ENCODE assay signal across 13 cellular contexts in the genomic region with DNA sequence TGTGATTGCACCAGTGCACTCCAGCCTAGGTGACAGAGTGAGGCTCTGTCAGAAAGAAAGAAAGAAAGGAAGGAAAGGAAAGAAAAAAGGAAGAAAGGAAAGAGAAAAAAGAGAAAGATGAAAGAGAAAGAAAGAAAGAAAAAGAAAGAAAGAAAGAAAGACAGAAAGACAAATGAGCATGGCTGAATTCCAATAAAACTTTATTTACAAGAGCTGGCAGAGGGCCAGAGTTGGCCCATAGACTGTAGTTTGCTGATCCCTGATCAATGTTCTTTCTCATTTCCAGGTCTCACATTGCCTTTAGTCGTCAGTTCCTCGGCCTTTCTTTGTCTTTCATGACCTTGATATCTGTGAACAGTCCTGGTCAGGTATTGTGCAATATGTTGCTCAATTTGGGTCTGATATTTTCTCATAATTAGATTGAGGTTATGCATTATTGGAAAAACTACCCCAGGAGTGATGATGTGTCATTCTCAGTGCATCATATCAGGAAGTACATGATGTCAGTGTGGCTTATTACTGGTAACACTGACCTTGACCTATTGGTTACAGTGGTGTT.
DNase-seq lines count a peak whose midpoint lies in the region; ATAC-seq and TF ChIP-seq lines count a peak whose summit lies in the region.
"Had no signal": no experiment of that assay in that cellular context is flagged by ENCODE, and none has a peak within 500 bp of the region (broad histone marks: within the 10 kb centered on the region; RNA-seq: fewer than 3 reads in every experiment).

No MANE protein-coding gene starts in this region.

- no peaks in the 10 kb centered on the region for H3K36me3 Mint-ChIP-seq in activated T-helper 2 cell treated with anti-CD3 and anti-CD28 coated beads, Interferon-gamma antibody, Interleukin-2, Interleukin-4, amounts not matched to agents 10 μg/mL and 5 μg/mL and 100 μg/mL, durations not matched to agents 14 hours and 24 hours and 36 hours (ENCODE audit: low read depth)
- H3K36me3 Mint-ChIP-seq: memory B cell had no signal

- H3K4me1 Mint-ChIP-seq in activated T-helper 2 cell treated with anti-CD3 and anti-CD28 coated beads, Interferon-gamma antibody, Interleukin-2, Interleukin-4, amounts not matched to agents 10 μg/mL and 5 μg/mL and 100 μg/mL, durations not matched to agents 14 hours and 24 hours and 36 hours (ENCODE audit: low read depth) = peaks cover 28% of the 10 kb centered on the region

- H3K9me3 Mint-ChIP-seq in activated T-helper 2 cell treated with anti-CD3 and anti-CD28 coated beads, Interferon-gamma antibody, Interleukin-2, Interleukin-4, amounts not matched to agents 10 μg/mL and 5 μg/mL and 100 μg/mL, durations not matched to agents 14 hours and 24 hours and 36 hours = no peaks in the 10 kb centered on the region
- H3K9me3 Mint-ChIP-seq: memory B cell; T-helper 2 cell treated with Interferon-gamma antibody and Interleukin-4, amounts not matched to agents 5 μg/mL and 100 μg/mL, for 36 hours had no signal

- ATAC-seq in HG03520 (IDR thresholded peaks at IDR 0.05; ENCODE audit: unreplicated experiment) = no peak

- peak overlapping the region; percentile 15 for H3K27ac Mint-ChIP-seq in activated T-helper 2 cell treated with anti-CD3 and anti-CD28 coated beads, Interferon-gamma antibody, Interleukin-2, Interleukin-4, amounts not matched to agents 10 μg/mL and 5 μg/mL and 100 μg/mL, durations not matched to agents 14 hours and 24 hours and 36 hours
- H3K27ac Mint-ChIP-seq: memory B cell; T-helper 2 cell treated with Interferon-gamma antibody and Interleukin-4, amounts not matched to agents 5 μg/mL and 100 μg/mL, for 36 hours had no signal

- no peak overlapping the region for H3K4me3 Mint-ChIP-seq in activated T-helper 2 cell treated with anti-CD3 and anti-CD28 coated beads, Interferon-gamma antibody, Interleukin-2, Interleukin-4, amounts not matched to agents 10 μg/mL and 5 μg/mL and 100 μg/mL, durations not matched to agents 14 hours and 24 hours and 36 hours (ENCODE audit: low read depth)
- H3K4me3 Mint-ChIP-seq: memory B cell; T-helper 2 cell treated with Interferon-gamma antibody and Interleukin-4, amounts not matched to agents 5 μg/mL and 100 μg/mL, for 36 hours had no signal

- DNase-seq in AG09309 (ENCODE audit: low read depth) (peak; percentile 47), HPDE6-E6E7 (ENCODE audit: extremely low spot score) (peak; percentile 32), kidney tubule cell (ENCODE audit: low spot score) (peak; percentile 60), NAMALWA (ENCODE audit: low spot score) (no peak), COLO829 (ENCODE audit: low spot score) (no peak)
- no peak for DNase-seq in activated T-helper 2 cell treated with anti-CD3 and anti-CD28 coated beads, Interferon-gamma antibody, Interleukin-2, Interleukin-4, amounts not matched to agents 10 μg/mL and 5 μg/mL and 100 μg/mL, durations not matched to agents 14 hours and 24 hours and 36 hours (ENCODE audit: low spot score)
- no peak for DNase-seq in stimulated activated CD4-positive, alpha-beta T cell treated with anti-CD3 and anti-CD28 coated beads, Interleukin-12 subunit alpha, Interleukin-12 subunit beta, amount 100 ng/mL, for 4 hours
- DNase-seq: C1 segment of cervical spinal cord, NCI-H1436 treated with DMSO at 0.1 percent for 48 hours had no signal

- intact Hi-C loops in activated T-helper 2 cell treated with anti-CD3 and anti-CD28 coated beads, Interferon-gamma antibody, Interleukin-2, Interleukin-4, amounts not matched to agents 10 μg/mL and 5 μg/mL and 100 μg/mL, durations not matched to agents 14 hours and 24 hours and 36 hours (cut with micrococcal nuclease) = no loop called here

- H3K4me3 ChIP-seq in AG09309 (ENCODE audit: control insufficient read depth, low read depth, low read length) = no peak overlapping the region
- H3K4me3 ChIP-seq: skin epidermis had no signal

- no peak for TF ChIP-seq CTCF in AG09309 (IDR thresholded peaks at IDR 0.05; ENCODE audit: control insufficient read depth, insufficient read depth, low read depth, low read length, missing control alignments)

- H3K27me3 Mint-ChIP-seq in activated T-helper 2 cell treated with anti-CD3 and anti-CD28 coated beads, Interferon-gamma antibody, Interleukin-2, Interleukin-4, amounts not matched to agents 10 μg/mL and 5 μg/mL and 100 μg/mL, durations not matched to agents 14 hours and 24 hours and 36 hours (ENCODE audit: low read depth) = peaks cover 3% of the 10 kb centered on the region

Comparison
In these comparisons a context has a peak if more than half of its experiments do, and no peak if none do; other contexts are left out.
1. DNase-seq: peak in AG09309 (single experiment), HPDE6-E6E7 (single experiment) and kidney tubule cell (single experiment); none in activated T-helper 2 cell treated with anti-CD3 and anti-CD28 coated beads, Interferon-gamma antibody, Interleukin-2, Interleukin-4, amounts not matched to agents 10 μg/mL and 5 μg/mL and 100 μg/mL, durations not matched to agents 14 hours and 24 hours and 36 hours (single experiment), NAMALWA (single experiment), COLO829 (single experiment) and stimulated activated CD4-positive, alpha-beta T cell treated with anti-CD3 and anti-CD28 coated beads, Interleukin-12 subunit alpha, Interleukin-12 subunit beta, amount 100 ng/mL, for 4 hours (single experiment).